In genomic region chr19:2230029-2230531, GRCh38 we compare ENCODE assay signal across 31 cellular contexts. TPM values are rescaled to one million over a fixed set of nuclear protein-coding genes. Genes with fewer than 3 reads are reported as not detected.
DNase-seq lines count a peak whose midpoint lies in the region; ATAC-seq, FAIRE-seq and TF ChIP-seq lines count a peak whose summit lies in the region.
"Had no signal": no experiment of that assay in that cellular context is flagged by ENCODE, and none has a peak within 500 bp of the region (broad histone marks: within the 10 kb centered on the region; RNA-seq: fewer than 3 reads in every experiment).

No MANE protein-coding gene starts in this region.

- peaks cover 1% of the 10 kb centered on the region for H3K36me3 Mint-ChIP-seq in IgD-negative memory B cell
- peaks cover 98% of the 10 kb centered on the region for H3K36me3 Mint-ChIP-seq in stimulated activated effector memory CD8-positive, alpha-beta T cell treated with anti-CD3 and anti-CD28 coated beads, Interleukin-12 subunit alpha, Interleukin-12 subunit beta, amount 100 ng/mL, for 72 hours
- peaks cover 33% of the 10 kb centered on the region for H3K36me3 Mint-ChIP-seq in activated CD4-positive, alpha-beta memory T cell treated with anti-CD3 and anti-CD28 coated beads, Interleukin-2, amount 10 ng/mL, durations not matched to agents 7 days and 5 days (ENCODE audit: low read depth)
- H3K36me3 Mint-ChIP-seq: immature natural killer cell had no signal

- H3K4me3 ChIP-seq in mammary epithelial cell (replicated peaks in 1 of 3; ENCODE audit: insufficient read depth in 1 of 3, low read depth in 2 of 3, low read length in 3 of 3) (no peak overlapping the region), breast epithelium (no peak overlapping the region), endothelial cell of umbilical vein (replicated peaks in 1 of 3; ENCODE audit: insufficient read depth in 1 of 3, low read depth in 1 of 3, low read length in 3 of 3) (no peak overlapping the region)
- H3K4me3 ChIP-seq: esophagus squamous epithelium, gastroesophageal sphincter had no signal

- CTCF ChIA-PET in mammary epithelial cell (lab: Charles Lee; ENCODE audit: low non-redundant PET) (no interaction called here), endothelial cell of umbilical vein (lab: Charles Lee) (interaction anchor here (1.9 to 3.0 kb wide), 2 partner anchors 9 to 74 kb away, joined by 4 to 17 read pairs; no protein-coding TSS in a partner anchor)
- CTCF ChIA-PET in activated CD4-positive, alpha-beta memory T cell treated with anti-CD3 and anti-CD28 coated beads, Interleukin-2, amount 10 ng/mL, durations not matched to agents 7 days and 5 days (lab: Charles Lee), result interaction anchor here (0.5 kb wide), 1 partner anchor 74 kb away, joined by 3 read pairs; no protein-coding TSS in a partner anchor

- H3K27ac Mint-ChIP-seq in IgD-negative memory B cell, result peak overlapping the region in 2 of 3 donors; percentile 32 to 73
- peak overlapping the region; percentile 86 for H3K27ac Mint-ChIP-seq in stimulated activated effector memory CD8-positive, alpha-beta T cell treated with anti-CD3 and anti-CD28 coated beads, Interleukin-12 subunit alpha, Interleukin-12 subunit beta, amount 100 ng/mL, for 72 hours
- no peak overlapping the region for H3K27ac Mint-ChIP-seq in activated CD4-positive, alpha-beta memory T cell treated with anti-CD3 and anti-CD28 coated beads, Interleukin-2, amount 10 ng/mL, durations not matched to agents 7 days and 5 days

- H4K20me1 ChIP-seq in mammary epithelial cell (ENCODE audit: insufficient read depth, low read length) (no peaks in the 10 kb centered on the region), endothelial cell of umbilical vein (replicated peaks; ENCODE audit: control insufficient read depth, extremely low read depth, insufficient read depth, low read length) (no peaks in the 10 kb centered on the region)

- H3K4me2 ChIP-seq in mammary epithelial cell (ENCODE audit: insufficient read depth, low read depth, low read length) (no peak overlapping the region), endothelial cell of umbilical vein (ENCODE audit: insufficient read depth, low read length) (no peak overlapping the region)

- no peaks in the 10 kb centered on the region for H3K9me3 Mint-ChIP-seq in IgD-negative memory B cell
- no peaks in the 10 kb centered on the region for H3K9me3 Mint-ChIP-seq in stimulated activated effector memory CD8-positive, alpha-beta T cell treated with anti-CD3 and anti-CD28 coated beads, Interleukin-12 subunit alpha, Interleukin-12 subunit beta, amount 100 ng/mL, for 72 hours
- no peaks in the 10 kb centered on the region for H3K9me3 Mint-ChIP-seq in activated CD4-positive, alpha-beta memory T cell treated with anti-CD3 and anti-CD28 coated beads, Interleukin-2, amount 10 ng/mL, durations not matched to agents 7 days and 5 days
- H3K9me3 Mint-ChIP-seq: activated naive CD4-positive, alpha-beta T cell treated with anti-CD3 and anti-CD28 coated beads, Interleukin-2, amount 50 U/mL, for 72 hours; immature natural killer cell had no signal

- no peak for FAIRE-seq in endothelial cell of umbilical vein (lab: Jason Lieb, UNC)

- H3K9me3 ChIP-seq in mammary epithelial cell (replicated peaks; ENCODE audit: insufficient read depth, low read length) (no peaks in the 10 kb centered on the region), breast epithelium (no peaks in the 10 kb centered on the region), endothelial cell of umbilical vein (replicated peaks; ENCODE audit: control insufficient read depth, insufficient read depth, low read length) (no peaks in the 10 kb centered on the region)
- H3K9me3 ChIP-seq: esophagus squamous epithelium, gastroesophageal sphincter had no signal

- TF ChIP-seq POLR2A in breast epithelium (IDR thresholded peaks at IDR 0.05) (no peak), endothelial cell of umbilical vein (IDR thresholded peaks at IDR 0.05; ENCODE audit: low read depth, low read length) (no peak)

- H3K27me3 Mint-ChIP-seq in IgD-negative memory B cell, result no peaks in the 10 kb centered on the region
- H3K27me3 Mint-ChIP-seq in activated CD4-positive, alpha-beta memory T cell treated with anti-CD3 and anti-CD28 coated beads, Interleukin-2, amount 10 ng/mL, durations not matched to agents 7 days and 5 days, result no peaks in the 10 kb centered on the region
- H3K27me3 Mint-ChIP-seq: B cell had no signal

- no peaks in the 10 kb centered on the region for H3K9me1 ChIP-seq in endothelial cell of umbilical vein (replicated peaks; ENCODE audit: control insufficient read depth, extremely low read depth, insufficient read depth, low read length)

- peaks cover 3% of the 10 kb centered on the region for H3K4me1 ChIP-seq in mammary epithelial cell (ENCODE audit: insufficient read depth, low read length)
- peaks cover 0 to 5% of the 10 kb centered on the region in 2 donors for H3K4me1 ChIP-seq in breast epithelium
- H3K4me1 ChIP-seq in endothelial cell of umbilical vein (ENCODE audit: control insufficient read depth, extremely low read depth, insufficient read depth, low read length), result peaks cover 4% of the 10 kb centered on the region

- no peak overlapping the region for H3K9ac ChIP-seq in mammary epithelial cell (ENCODE audit: insufficient read depth, low read length)
- H3K9ac ChIP-seq in endothelial cell of umbilical vein (replicated peaks; ENCODE audit: extremely low read depth, insufficient read depth, low read length), result no peak overlapping the region

- H3K27ac ChIP-seq in mammary epithelial cell (ENCODE audit: insufficient read depth, low read depth, low read length) (no peak overlapping the region), breast epithelium (no peak overlapping the region), endothelial cell of umbilical vein (ENCODE audit: insufficient read depth, low read depth, low read length) (no peak overlapping the region)
- H3K27ac ChIP-seq: WERI-Rb-1 had no signal

- H3K79me2 ChIP-seq in mammary epithelial cell (ENCODE audit: insufficient read depth, low read length), result peaks cover 29% of the 10 kb centered on the region
- peaks cover 21% of the 10 kb centered on the region for H3K79me2 ChIP-seq in endothelial cell of umbilical vein (ENCODE audit: control insufficient read depth, insufficient read depth, low read length)

- ATAC-seq in stimulated activated effector memory CD8-positive, alpha-beta T cell treated with anti-CD3 and anti-CD28 coated beads, Interleukin-12 subunit alpha, Interleukin-12 subunit beta, amount 100 ng/mL, for 72 hours, result no peak
- ATAC-seq in GM19023 (IDR thresholded peaks at IDR 0.05; ENCODE audit: unreplicated experiment), result no peak

- H3K36me3 ChIP-seq in mammary epithelial cell (ENCODE audit: insufficient read depth, low read length), result peaks cover 4% of the 10 kb centered on the region
- H3K36me3 ChIP-seq in breast epithelium, result no peaks in the 10 kb centered on the region
- H3K36me3 ChIP-seq in endothelial cell of umbilical vein (ENCODE audit: control insufficient read depth in 2 of 2, extremely low read depth in 1 of 2, insufficient read depth in 2 of 2, low read length in 2 of 2), result peaks cover 0 to 40% of the 10 kb centered on the region in 2 experiments

- TF ChIP-seq CTCF in mammary epithelial cell (conservative IDR thresholded peaks at IDR 0.05 in 1 of 2, IDR thresholded peaks at IDR 0.05 in 1 of 2; ENCODE audit: extremely low read depth in 1 of 2, insufficient read depth in 1 of 2, low read depth in 1 of 2, low read length in 2 of 2) (no peak), breast epithelium (IDR thresholded peaks at IDR 0.05) (no peak), endothelial cell of umbilical vein (IDR thresholded peaks at IDR 0.05; ENCODE audit: extremely low read depth in 1 of 2, insufficient read depth in 1 of 2, low read depth in 1 of 2, low read length in 2 of 2) (no peak)

- H2AFZ ChIP-seq in mammary epithelial cell (ENCODE audit: low read depth, low read length) (no peak overlapping the region), endothelial cell of umbilical vein (ENCODE audit: low read depth, low read length) (no peak overlapping the region)

- H3K4me1 Mint-ChIP-seq in IgD-negative memory B cell, result peaks cover 10 to 12% (median 11%) of the 10 kb centered on the region in 3 donors
- H3K4me1 Mint-ChIP-seq in stimulated activated effector memory CD8-positive, alpha-beta T cell treated with anti-CD3 and anti-CD28 coated beads, Interleukin-12 subunit alpha, Interleukin-12 subunit beta, amount 100 ng/mL, for 72 hours, result peaks cover 24% of the 10 kb centered on the region
- peaks cover 22% of the 10 kb centered on the region for H3K4me1 Mint-ChIP-seq in activated CD4-positive, alpha-beta memory T cell treated with anti-CD3 and anti-CD28 coated beads, Interleukin-2, amount 10 ng/mL, durations not matched to agents 7 days and 5 days

- dilution Hi-C loops in mammary epithelial cell (cut with HindIII; ENCODE audit: low sequenced_read_pairs) (no loop called here), endothelial cell of umbilical vein (cut with MboI; ENCODE audit: extremely low pct_ligation_motif_present, low sequenced_read_pairs) (no loop called here)

- POLR2A ChIA-PET in endothelial cell of umbilical vein (lab: Charles Lee), result no interaction called here
- POLR2A ChIA-PET in activated CD4-positive, alpha-beta memory T cell treated with anti-CD3 and anti-CD28 coated beads, Interleukin-2, amount 10 ng/mL, durations not matched to agents 7 days and 5 days (lab: Charles Lee), result interaction anchor here (1.5 to 2.2 kb wide), 2 partner anchors 15 to 41 kb away, joined by 4 to 9 read pairs; no protein-coding TSS in a partner anchor

- no peak overlapping the region for H3K4me3 Mint-ChIP-seq in IgD-negative memory B cell
- no peak overlapping the region for H3K4me3 Mint-ChIP-seq in stimulated activated effector memory CD8-positive, alpha-beta T cell treated with anti-CD3 and anti-CD28 coated beads, Interleukin-12 subunit alpha, Interleukin-12 subunit beta, amount 100 ng/mL, for 72 hours
- H3K4me3 Mint-ChIP-seq in activated CD4-positive, alpha-beta memory T cell treated with anti-CD3 and anti-CD28 coated beads, Interleukin-2, amount 10 ng/mL, durations not matched to agents 7 days and 5 days, result no peak overlapping the region
- H3K4me3 Mint-ChIP-seq: B cell had no signal

- WGBS in mammary epithelial cell (ENCODE audit: low coverage, missing lambda C conversion rate), result 89% methylated on average over 29 of the region's 43 CpGs

- in situ Hi-C loops in mammary epithelial cell (cut with MboI; ENCODE audit: low sequenced_read_pairs in 2 of 2), result no loop called here

- DNase-seq in mammary epithelial cell, result no peak
- DNase-seq in breast epithelium (ENCODE audit: low spot score in 2 of 2), result no peak
- no peak for DNase-seq in endothelial cell of umbilical vein (ENCODE audit: low read depth, low spot score)
- no peak for DNase-seq in stimulated activated effector memory CD8-positive, alpha-beta T cell treated with anti-CD3 and anti-CD28 coated beads, Interleukin-12 subunit alpha, Interleukin-12 subunit beta, amount 100 ng/mL, for 72 hours (ENCODE audit: low spot score in 2 of 2)
- DNase-seq in activated CD4-positive, alpha-beta memory T cell treated with anti-CD3 and anti-CD28 coated beads, Interleukin-2, amount 10 ng/mL, durations not matched to agents 7 days and 5 days, result no peak
- DNase-seq in NCI-H2196 (lab: John Stamatoyannopoulos, UW; ENCODE audit: unreplicated experiment), result no peak
- DNase-seq: activated CD4-positive, alpha-beta T cell treated with anti-CD3 and anti-CD28 coated beads, Interleukin-2, amount 50 U/mL, for 1 hour; activated CD8-positive, alpha-beta memory T cell treated with anti-CD3 and anti-CD28 coated beads, Interleukin-2, amount 50 U/mL, for 4 hours; aorta; caudate nucleus; DMS79 treated with DMSO at 0.1 percent for 48 hours; esophagus squamous epithelium; GF-D8; hypothalamus; immature natural killer cell; left colon; NCI-H1048; NCI-H1694 treated with DMSO at 0.1 percent for 48 hours; NCI-H526 treated with DMSO at 0.1 percent for 48 hours; nucleus accumbens; SHP77 treated with DMSO at 0.1 percent for 48 hours; SW 1271; T1000; WERI-Rb-1 had no signal

- BruUV-seq in mammary epithelial cell (replicated peaks; lab: Mats Ljungman, UMichigan) (TSS peak; percentile 12), endothelial cell of umbilical vein (replicated peaks; lab: Mats Ljungman, UMichigan) (TSS peak; percentile 7)

- no peaks in the 10 kb centered on the region for H3K27me3 ChIP-seq in mammary epithelial cell (ENCODE audit: insufficient read depth, low read length)
- H3K27me3 ChIP-seq in breast epithelium, result no peaks in the 10 kb centered on the region
- no peaks in the 10 kb centered on the region for H3K27me3 ChIP-seq in endothelial cell of umbilical vein (ENCODE audit: control insufficient read depth in 2 of 2, insufficient read depth in 2 of 2, low read length in 2 of 2)
- H3K27me3 ChIP-seq: esophagus squamous epithelium, gastroesophageal sphincter had no signal

- intact Hi-C loops in mammary epithelial cell (cut with micrococcal nuclease) (loop anchor here (10.0 kb wide), 1 partner anchor 335 kb away; no protein-coding TSS in a partner anchor), breast epithelium (cut with DNase I; ENCODE audit: low total_unique reads) (no loop called here), endothelial cell of umbilical vein (cut with micrococcal nuclease) (no loop called here)

RNA-seq across cellular contexts. Expression of gene PLEKHJ1, which starts 6.0 kb away (rescaled TPM):
- 10 to 100 TPM; 33.0 to 61.5 TPM for total RNA-seq in mammary epithelial cell
- polyA plus RNA-seq in mammary epithelial cell, result 68.8 TPM
- polyA minus RNA-seq in mammary epithelial cell, result 62.8 TPM
- total RNA-seq in breast epithelium, result 10 to 100 TPM; 44.6 to 52.8 (median 47.4) TPM
- 163 TPM for polyA plus RNA-seq in IgD-negative memory B cell
- 73.4 and 82.4 TPM in 2 replicates for total RNA-seq in endothelial cell of umbilical vein
- polyA plus RNA-seq in endothelial cell of umbilical vein, result 115 and 125 TPM in 2 replicates
- polyA plus RNA-seq in endothelial cell of umbilical vein (2011; cell fraction: cytosol; rRNA removed), result 63.1 and 87.2 TPM in 2 replicates
- polyA plus RNA-seq in endothelial cell of umbilical vein (2011; cell fraction: nucleus; rRNA removed), result 104 and 112 TPM in 2 replicates
- polyA plus RNA-seq in endothelial cell of umbilical vein (2012), result 53.4 and 75.6 TPM in 2 replicates
- 30.6 and 42.7 TPM in 2 replicates for polyA minus RNA-seq in endothelial cell of umbilical vein
- polyA minus RNA-seq in endothelial cell of umbilical vein (2011; cell fraction: cytosol; rRNA and poly(A)+ RNA removed), result 21.8 TPM
- 15.4 and 15.6 TPM in 2 replicates for polyA minus RNA-seq in endothelial cell of umbilical vein (2011; cell fraction: nucleus; rRNA and poly(A)+ RNA removed)
- total RNA-seq in activated CD4-positive, alpha-beta memory T cell treated with anti-CD3 and anti-CD28 coated beads, Interleukin-2, amount 10 ng/mL, durations not matched to agents 7 days and 5 days, result 10 to 100 TPM; 58.3 to 60.4 TPM

RNA-seq across cellular contexts. Expression of gene SF3A2, which starts 6.5 kb away (rescaled TPM):
- total RNA-seq in mammary epithelial cell, result 10 to 100 TPM; 21.0 to 68.9 TPM
- polyA plus RNA-seq in mammary epithelial cell, result 30.5 TPM
- 19.9 TPM for polyA minus RNA-seq in mammary epithelial cell
- 10 to 100 TPM; 32.6 to 38.0 (median 33.3) TPM for total RNA-seq in breast epithelium
- polyA plus RNA-seq in IgD-negative memory B cell, result 37.8 TPM
- total RNA-seq in endothelial cell of umbilical vein, result 140 and 164 TPM in 2 replicates
- polyA plus RNA-seq in endothelial cell of umbilical vein, result 19.1 and 21.5 TPM in 2 replicates
- polyA plus RNA-seq in endothelial cell of umbilical vein (2011; cell fraction: cytosol; rRNA removed), result 37.2 and 46.9 TPM in 2 replicates
- 97.6 and 105 TPM in 2 replicates for polyA plus RNA-seq in endothelial cell of umbilical vein (2011; cell fraction: nucleus; rRNA removed)
- 94.8 and 130 TPM in 2 replicates for polyA plus RNA-seq in endothelial cell of umbilical vein (2012)
- polyA minus RNA-seq in endothelial cell of umbilical vein, result 27.4 and 29.2 TPM in 2 replicates
- polyA minus RNA-seq in endothelial cell of umbilical vein (2011; cell fraction: cytosol; rRNA and poly(A)+ RNA removed), result 44.2 TPM
- 50.4 and 106 TPM in 2 replicates for polyA minus RNA-seq in endothelial cell of umbilical vein (2011; cell fraction: nucleus; rRNA and poly(A)+ RNA removed)
- 100 to 1,000 TPM; 137 to 145 TPM for total RNA-seq in activated CD4-positive, alpha-beta memory T cell treated with anti-CD3 and anti-CD28 coated beads, Interleukin-2, amount 10 ng/mL, durations not matched to agents 7 days and 5 days

RNA-seq across cellular contexts. Expression of gene AMH, which starts 19.0 kb away (rescaled TPM):
- total RNA-seq in mammary epithelial cell (1 to 10 TPM; 1.2 to 3.1 TPM), breast epithelium (1 to 10 TPM in 2 of 3 donors, not detected in 1; 2.5 to 3.9 TPM), endothelial cell of umbilical vein (7.5 and 9.6 TPM in 2 replicates)
- polyA plus RNA-seq in mammary epithelial cell (0.23 TPM), IgD-negative memory B cell (0.15 TPM), endothelial cell of umbilical vein (3.3 and 4.3 TPM in 2 replicates)
- polyA minus RNA-seq in mammary epithelial cell (not detected), endothelial cell of umbilical vein (0.80 and 0.98 TPM in 2 replicates)
- 0.37 and 0.86 TPM in 2 replicates for polyA plus RNA-seq in endothelial cell of umbilical vein (2011; cell fraction: cytosol; rRNA removed)
- polyA plus RNA-seq in endothelial cell of umbilical vein (2011; cell fraction: nucleus; rRNA removed), result 22.0 and 22.7 TPM in 2 replicates
- polyA plus RNA-seq in endothelial cell of umbilical vein (2012), result 1.9 and 2.9 TPM in 2 replicates
- polyA minus RNA-seq in endothelial cell of umbilical vein (2011; cell fraction: cytosol; rRNA and poly(A)+ RNA removed), result 3.6 TPM
- 4.2 and 6.6 TPM in 2 replicates for polyA minus RNA-seq in endothelial cell of umbilical vein (2011; cell fraction: nucleus; rRNA and poly(A)+ RNA removed)
- total RNA-seq in activated CD4-positive, alpha-beta memory T cell treated with anti-CD3 and anti-CD28 coated beads, Interleukin-2, amount 10 ng/mL, durations not matched to agents 7 days and 5 days, result 1 to 10 TPM; 4.6 to 7.6 TPM
- polyA plus RNA-seq: immature natural killer cell had no signal

RNA-seq across cellular contexts. Expression of gene JSRP1, which starts 26.1 kb away (rescaled TPM):
- total RNA-seq in mammary epithelial cell, result under 1 TPM in 1 of 2 donors, not detected in 1; 0.38 TPM
- not detected for polyA plus RNA-seq in mammary epithelial cell
- not detected for polyA minus RNA-seq in mammary epithelial cell
- total RNA-seq in breast epithelium, result 1 to 10 TPM in 2 of 3 donors, not detected in 1; 1.0 to 2.3 TPM
- polyA plus RNA-seq in IgD-negative memory B cell, result 4.3 TPM
- not detected in 2 replicates for total RNA-seq in endothelial cell of umbilical vein
- polyA plus RNA-seq in endothelial cell of umbilical vein, result not detected in 2 replicates
- polyA plus RNA-seq in endothelial cell of umbilical vein (2011; cell fraction: cytosol; rRNA removed), result not detected in 2 replicates
- polyA plus RNA-seq in endothelial cell of umbilical vein (2011; cell fraction: nucleus; rRNA removed), result not detected in 2 replicates
- polyA plus RNA-seq in endothelial cell of umbilical vein (2012), result 0.21 TPM in 1 of 2 replicates, not detected in the other
- polyA minus RNA-seq in endothelial cell of umbilical vein, result not detected in 2 replicates
- polyA minus RNA-seq in endothelial cell of umbilical vein (2011; cell fraction: cytosol; rRNA and poly(A)+ RNA removed), result not detected
- not detected in 2 replicates for polyA minus RNA-seq in endothelial cell of umbilical vein (2011; cell fraction: nucleus; rRNA and poly(A)+ RNA removed)
- total RNA-seq in activated CD4-positive, alpha-beta memory T cell treated with anti-CD3 and anti-CD28 coated beads, Interleukin-2, amount 10 ng/mL, durations not matched to agents 7 days and 5 days, result 1 to 10 TPM in 1 of 2 experiments, under 1 TPM in 1; 0.73 to 1.3 TPM
- total RNA-seq: H4 had no signal

RNA-seq across cellular contexts. Expression of gene PEAK3, which starts 51.9 kb away (rescaled TPM):
- total RNA-seq in mammary epithelial cell (not detected), breast epithelium (1 to 10 TPM in 1 of 3 donors, not detected in 2; 1.8 TPM), endothelial cell of umbilical vein (not detected in 2 replicates)
- polyA plus RNA-seq in mammary epithelial cell (not detected), IgD-negative memory B cell (0.26 TPM), endothelial cell of umbilical vein (0.03 TPM in 1 of 2 replicates, not detected in the other)
- polyA minus RNA-seq in mammary epithelial cell (not detected), endothelial cell of umbilical vein (not detected in 2 replicates)
- not detected in 2 replicates for polyA plus RNA-seq in endothelial cell of umbilical vein (2011; cell fraction: cytosol; rRNA removed)
- not detected in 2 replicates for polyA plus RNA-seq in endothelial cell of umbilical vein (2011; cell fraction: nucleus; rRNA removed)
- not detected in 2 replicates for polyA plus RNA-seq in endothelial cell of umbilical vein (2012)
- polyA minus RNA-seq in endothelial cell of umbilical vein (2011; cell fraction: cytosol; rRNA and poly(A)+ RNA removed), result not detected
- polyA minus RNA-seq in endothelial cell of umbilical vein (2011; cell fraction: nucleus; rRNA and poly(A)+ RNA removed), result not detected in 2 replicates
- under 1 TPM; 0.70 to 0.88 TPM for total RNA-seq in activated CD4-positive, alpha-beta memory T cell treated with anti-CD3 and anti-CD28 coated beads, Interleukin-2, amount 10 ng/mL, durations not matched to agents 7 days and 5 days
- total RNA-seq: activated naive CD4-positive, alpha-beta T cell treated with anti-CD3 and anti-CD28 coated beads, Interleukin-2, amount 50 U/mL, for 72 hours; pulmonary artery endothelial cell had no signal
